ENCODE assay signal across 10 cellular contexts in the genomic region with DNA sequence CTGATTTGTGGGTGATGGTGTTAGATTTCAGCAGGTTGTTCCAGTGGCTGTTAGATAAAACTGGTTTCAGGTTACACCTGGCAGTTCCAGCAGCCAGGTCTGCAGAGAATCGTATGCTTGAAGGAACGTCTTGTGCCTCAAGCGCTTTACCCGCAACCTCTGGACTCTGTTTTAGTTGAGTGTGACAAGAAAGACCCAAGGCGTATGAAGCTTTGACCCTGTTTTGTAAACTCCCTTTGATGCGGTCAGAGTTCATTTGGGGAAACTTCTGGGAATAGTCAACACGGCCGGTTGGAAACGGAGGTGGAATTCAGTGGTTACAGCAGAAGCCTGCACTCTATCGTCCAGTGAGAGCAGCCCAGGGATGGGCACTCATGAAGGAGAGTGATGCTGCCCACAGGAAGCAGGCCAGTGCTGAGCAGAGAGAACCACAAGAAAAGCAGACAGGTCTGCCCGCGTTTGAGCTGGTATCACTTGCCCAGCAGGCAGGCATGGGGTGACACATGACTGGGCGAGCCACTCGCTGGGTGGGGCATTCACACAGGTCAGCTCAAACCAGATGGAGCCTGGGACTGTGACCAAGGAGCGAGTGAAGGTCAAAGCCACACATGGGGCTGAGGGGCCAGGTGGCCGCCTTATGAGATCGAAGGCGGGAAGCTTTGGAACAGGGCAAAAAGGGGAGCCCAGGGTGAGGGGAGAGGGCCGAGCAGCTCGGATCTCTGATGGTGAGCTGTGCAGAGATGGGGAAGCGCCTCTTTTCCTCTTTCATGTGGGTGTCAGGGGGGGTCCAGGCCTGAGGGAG.
DNase-seq lines count a peak whose midpoint lies in the region; ATAC-seq and TF ChIP-seq lines count a peak whose summit lies in the region.
"Had no signal": no experiment of that assay in that cellular context is flagged by ENCODE, and none has a peak within 500 bp of the region (broad histone marks: within the 10 kb centered on the region; RNA-seq: fewer than 3 reads in every experiment).

No MANE protein-coding gene starts in this region.

- H2AFZ ChIP-seq in GM23338: peak overlapping the region; percentile 90
- peak overlapping the region; percentile 79 for H2AFZ ChIP-seq in neural progenitor cell (replicated peaks)

- H3K9ac ChIP-seq in NT2/D1 (ENCODE audit: insufficient read length, low read depth) (peak overlapping the region; percentile 17), neural progenitor cell (no peak overlapping the region)

- H3K9me3 ChIP-seq in NT2/D1 (ENCODE audit: insufficient read depth, low read length) (no peaks in the 10 kb centered on the region), esophagus squamous epithelium (no peaks in the 10 kb centered on the region), neural progenitor cell (ENCODE audit: low read depth) (no peaks in the 10 kb centered on the region), lower lobe of right lung (no peaks in the 10 kb centered on the region)

- H3K27ac Mint-ChIP-seq in GM23338 (peak overlapping the region; percentile 26; the same call in 1 of the 2 replicates), neural progenitor cell (peak overlapping the region; percentile 84)
- H3K27ac Mint-ChIP-seq: T-helper 1 cell treated with Interleukin-12 subunit alpha and Interleukin-12 subunit beta and Interleukin-4 antibody, amounts not matched to agents 30 μg/mL and 1 μg/mL, for 36 hours had no signal

- TF ChIP-seq CTCF in GM23338 (conservative IDR thresholded peaks at IDR 0.05; ENCODE audit: low read depth in 2 of 2) (no peak), esophagus squamous epithelium (IDR thresholded peaks at IDR 0.05) (no peak), neural progenitor cell (IDR thresholded peaks at IDR 0.05) (no peak), lower lobe of right lung (IDR thresholded peaks at IDR 0.05) (no peak)

- H3K27ac ChIP-seq in GM23338 (ENCODE audit: low read depth) (no peak overlapping the region), esophagus squamous epithelium (peak overlapping the region; percentile 73 to 90 (median 86)), neural progenitor cell (no peak overlapping the region), lower lobe of right lung (no peak overlapping the region)

- H3K9me3 Mint-ChIP-seq in GM23338: no peaks in the 10 kb centered on the region
- no peaks in the 10 kb centered on the region for H3K9me3 Mint-ChIP-seq in neural progenitor cell
- H3K9me3 Mint-ChIP-seq: T-helper 1 cell treated with Interleukin-12 subunit alpha and Interleukin-12 subunit beta and Interleukin-4 antibody, amounts not matched to agents 30 μg/mL and 1 μg/mL, for 36 hours had no signal

- peaks cover 48% of the 10 kb centered on the region for H3K4me1 Mint-ChIP-seq in GM23338
- peaks cover 55% of the 10 kb centered on the region for H3K4me1 Mint-ChIP-seq in neural progenitor cell

- intact Hi-C loops in esophagus squamous epithelium (cut with DNase I) (no loop called here), lower lobe of right lung (cut with DNase I) (no loop called here)

- H3K27me3 Mint-ChIP-seq in GM23338 (ENCODE audit: insufficient read depth, low read depth, poor library complexity) (peaks cover 29% of the 10 kb centered on the region), neural progenitor cell (ENCODE audit: insufficient read depth, low read depth) (peaks cover 2% of the 10 kb centered on the region)

- WGBS in esophagus squamous epithelium, 2 donors: 42 to 60% methylated on average over 20 to 21 of the region's 21 CpGs

- H3K36me3 ChIP-seq in GM23338 (ENCODE audit: insufficient read depth) (no peaks in the 10 kb centered on the region), NT2/D1 (ENCODE audit: insufficient read depth, insufficient read length, low read length) (no peaks in the 10 kb centered on the region), esophagus squamous epithelium (no peaks in the 10 kb centered on the region), neural progenitor cell (no peaks in the 10 kb centered on the region), lower lobe of right lung (no peaks in the 10 kb centered on the region)

- H3K9me2 ChIP-seq in GM23338 (ENCODE audit: insufficient read depth): no peaks in the 10 kb centered on the region

- H3K4me1 ChIP-seq in GM23338 (ENCODE audit: insufficient read depth) (peaks cover 21% of the 10 kb centered on the region; the same call in 1 of the 2 replicates), NT2/D1 (ENCODE audit: insufficient read depth, insufficient read length) (peaks cover 9% of the 10 kb centered on the region), esophagus squamous epithelium (peaks cover 30 to 62% (median 31%) of the 10 kb centered on the region in 3 donors), neural progenitor cell (peaks cover 16% of the 10 kb centered on the region), lower lobe of right lung (peaks cover 21% of the 10 kb centered on the region)

- H3K4me3 ChIP-seq in GM23338 (peak overlapping the region; percentile 31), NT2/D1 (ENCODE audit: insufficient read length, low read depth) (no peak overlapping the region), esophagus squamous epithelium (peak overlapping the region in 1 of 4 donors; percentile 4), neural progenitor cell (no peak overlapping the region), lower lobe of right lung (no peak overlapping the region)

- H3K79me2 ChIP-seq in GM23338 (replicated peaks; ENCODE audit: insufficient read depth) (no peaks in the 10 kb centered on the region), neural progenitor cell (ENCODE audit: low read depth) (no peaks in the 10 kb centered on the region)

- H3K36me3 Mint-ChIP-seq in GM23338 (ENCODE audit: low read depth): no peaks in the 10 kb centered on the region
- H3K36me3 Mint-ChIP-seq in neural progenitor cell: no peaks in the 10 kb centered on the region

- H3K4me2 ChIP-seq in GM23338: peak overlapping the region; percentile 61
- peak overlapping the region; percentile 59 for H3K4me2 ChIP-seq in neural progenitor cell

- H3K27me3 ChIP-seq in GM23338 (ENCODE audit: insufficient read depth): no peaks in the 10 kb centered on the region
- H3K27me3 ChIP-seq in NT2/D1 (ENCODE audit: insufficient read depth, insufficient read length): no peaks in the 10 kb centered on the region
- H3K27me3 ChIP-seq in esophagus squamous epithelium: no peaks in the 10 kb centered on the region
- H3K27me3 ChIP-seq in neural progenitor cell: no peaks in the 10 kb centered on the region
- no peaks in the 10 kb centered on the region for H3K27me3 ChIP-seq in lower lobe of right lung (ENCODE audit: low read depth)

- ATAC-seq in GM23338 (peak; percentile 67), lower lobe of right lung (no peak)

- peak in 1 of 4 donors; percentile 7 for TF ChIP-seq POLR2A in esophagus squamous epithelium (IDR thresholded peaks at IDR 0.05)

- H3F3A ChIP-seq in GM23338 (replicated peaks; ENCODE audit: low read depth): no peaks in the 10 kb centered on the region
- H3F3A ChIP-seq in neural progenitor cell (ENCODE audit: low read depth): peaks cover 7% of the 10 kb centered on the region

- H3K4me3 Mint-ChIP-seq in GM23338 (peak overlapping the region; percentile 65), neural progenitor cell (no peak overlapping the region)
- H3K4me3 Mint-ChIP-seq: T-helper 1 cell treated with Interleukin-12 subunit alpha and Interleukin-12 subunit beta and Interleukin-4 antibody, amounts not matched to agents 30 μg/mL and 1 μg/mL, for 36 hours had no signal

- no peaks in the 10 kb centered on the region for H4K20me1 ChIP-seq in GM23338 (replicated peaks; ENCODE audit: insufficient read depth)
- H4K20me1 ChIP-seq in neural progenitor cell (ENCODE audit: low read depth): no peaks in the 10 kb centered on the region

- peak; percentile 74 for DNase-seq in GM23338 (ENCODE audit: low spot score)
- no peak for DNase-seq in NT2/D1 (ENCODE audit: low read depth, low spot score)
- DNase-seq in esophagus squamous epithelium (lab: John Stamatoyannopoulos, UW): no peak
- DNase-seq in neural progenitor cell (ENCODE audit: low spot score): peak; percentile 39
- DNase-seq in D341Med (ENCODE audit: low spot score): no peak
- no peak for DNase-seq in lower lobe of right lung
- DNase-seq in Ammon's horn (ENCODE audit: low spot score): no peak
- no peak for DNase-seq in activated T-cell treated with anti-CD3 and anti-CD28 coated beads for 4 hours
- DNase-seq: Kasumi-1 had no signal

TF ChIP-seq in GM23338, 12 proteins besides CTCF, POLR2A, EP300 and RAD21 (continues in another document):
- no peak for TF ChIP-seq CREB1 (CRISPR knock-in tag; IDR thresholded peaks at IDR 0.05; ENCODE audit: low read depth)

Comparison
In these comparisons a context has a peak if more than half of its experiments do, and no peak if none do; other contexts are left out.
1. DNase-seq: peak in GM23338 (single experiment) and neural progenitor cell (single experiment); none in NT2/D1 (single experiment), esophagus squamous epithelium (single experiment), D341Med (single experiment), lower lobe of right lung (single experiment), Ammon's horn (single experiment) and activated T-cell treated with anti-CD3 and anti-CD28 coated beads for 4 hours (single experiment).
2. H3K27ac ChIP-seq: peak in esophagus squamous epithelium (4 of 4); none in GM23338 (single experiment), neural progenitor cell (single experiment) and lower lobe of right lung (single experiment).